18 cellular contexts compared by ENCODE assay signal in genomic region chr18:79442508-79443221, GRCh38.
DNase-seq lines count a peak whose midpoint lies in the region; TF ChIP-seq lines count a peak whose summit lies in the region.
"Had no signal": no experiment of that assay in that cellular context is flagged by ENCODE, and none has a peak within 500 bp of the region (broad histone marks: within the 10 kb centered on the region; RNA-seq: fewer than 3 reads in every experiment).

No MANE protein-coding gene starts in this region.

- DNase-seq in AG10803 (ENCODE audit: low read depth) (peak; percentile 60), NB4 (ENCODE audit: low read depth) (peak; percentile 94), fibroblast of peridontal ligament (ENCODE audit: extremely low read depth) (peak; percentile 72), dedifferentiated amniotic fluid mesenchymal stem cell (ENCODE audit: extremely low spot score) (no peak), SW480 (ENCODE audit: low spot score) (no peak), DMS 273 treated with DMSO at 0.1 percent for 48 hours (lab: John Stamatoyannopoulos, UW) (no peak), DMS53 (lab: John Stamatoyannopoulos, UW) (no peak)
- DNase-seq: activated naive CD8-positive, alpha-beta T cell treated with anti-CD3 and anti-CD28 coated beads, Interleukin-2, amount 10 ng/mL, durations not matched to agents 7 days and 5 days; CD4-positive, CD25-positive, alpha-beta regulatory T cell; gastrocnemius medialis; IMR-90; kidney; naive thymus-derived CD4-positive, alpha-beta T cell; sigmoid colon; T-cell had no signal

- peak overlapping the region; percentile 21 for H3K4me2 ChIP-seq in DOHH2 (ENCODE audit: low read length)

- H3F3A ChIP-seq in DOHH2 (ENCODE audit: control insufficient read depth, insufficient read depth): no peaks in the 10 kb centered on the region

- H3K36me3 ChIP-seq in DOHH2 (ENCODE audit: control insufficient read depth, low read length): peaks cover 26% of the 10 kb centered on the region
- H3K36me3 ChIP-seq: gastrocnemius medialis, thoracic aorta had no signal

- peaks cover 35% of the 10 kb centered on the region for H3K4me1 ChIP-seq in DOHH2 (ENCODE audit: control insufficient read depth, low read length)

- H3K79me2 ChIP-seq in DOHH2 (ENCODE audit: control insufficient read depth, low read length): peaks cover 70% of the 10 kb centered on the region

- TF ChIP-seq CTCF in AG10803 (conservative IDR thresholded peaks at IDR 0.05; ENCODE audit: low read length): no peak
- TF ChIP-seq CTCF in DOHH2 (IDR thresholded peaks at IDR 0.05; ENCODE audit: low read depth, low read length, poor library complexity, severe bottlenecking): no peak
- peak; percentile 4 for TF ChIP-seq CTCF in NB4 (IDR thresholded peaks at IDR 0.05; ENCODE audit: low read depth, low read length)

- H4K20me1 ChIP-seq in DOHH2 (ENCODE audit: control insufficient read depth, insufficient read depth, low read depth, low read length): peaks cover 21% of the 10 kb centered on the region

- no peaks in the 10 kb centered on the region for H3K27me3 ChIP-seq in DOHH2 (ENCODE audit: control insufficient read depth, low read length)
- H3K27me3 ChIP-seq: gastrocnemius medialis, sigmoid colon had no signal

- H3K4me3 ChIP-seq in AG10803 (ENCODE audit: low read length) (no peak overlapping the region), DOHH2 (ENCODE audit: low read length) (no peak overlapping the region), NB4 (ENCODE audit: low read depth, low read length) (peak overlapping the region; percentile 36)
- H3K4me3 ChIP-seq: coronary artery, gastrocnemius medialis, sigmoid colon, thoracic aorta had no signal

- no peaks in the 10 kb centered on the region for H3K9me2 ChIP-seq in DOHH2 (replicated peaks; ENCODE audit: control insufficient read depth, low read length)

- no peak for TF ChIP-seq POLR2A in NB4 (IDR thresholded peaks at IDR 0.05; ENCODE audit: extremely low read depth, insufficient read length)

- H3K27ac ChIP-seq in DOHH2 (ENCODE audit: low read depth, low read length): no peak overlapping the region
- H3K27ac ChIP-seq: coronary artery, gastrocnemius medialis, sigmoid colon, thoracic aorta had no signal

- H3K9me3 ChIP-seq in DOHH2 (ENCODE audit: control insufficient read depth, insufficient read depth, low read length): no peaks in the 10 kb centered on the region
- H3K9me3 ChIP-seq: gastrocnemius medialis, sigmoid colon, thoracic aorta had no signal

Comparison
In these comparisons a context has a peak if more than half of its experiments do, and no peak if none do; other contexts are left out.
1. DNase-seq: peak in AG10803 (single experiment), NB4 (single experiment) and fibroblast of peridontal ligament (single experiment); none in dedifferentiated amniotic fluid mesenchymal stem cell (single experiment), SW480 (single experiment), DMS 273 treated with DMSO at 0.1 percent for 48 hours (single experiment) and DMS53 (single experiment).